16 cellular contexts compared by ENCODE assay signal in the genomic region with DNA sequence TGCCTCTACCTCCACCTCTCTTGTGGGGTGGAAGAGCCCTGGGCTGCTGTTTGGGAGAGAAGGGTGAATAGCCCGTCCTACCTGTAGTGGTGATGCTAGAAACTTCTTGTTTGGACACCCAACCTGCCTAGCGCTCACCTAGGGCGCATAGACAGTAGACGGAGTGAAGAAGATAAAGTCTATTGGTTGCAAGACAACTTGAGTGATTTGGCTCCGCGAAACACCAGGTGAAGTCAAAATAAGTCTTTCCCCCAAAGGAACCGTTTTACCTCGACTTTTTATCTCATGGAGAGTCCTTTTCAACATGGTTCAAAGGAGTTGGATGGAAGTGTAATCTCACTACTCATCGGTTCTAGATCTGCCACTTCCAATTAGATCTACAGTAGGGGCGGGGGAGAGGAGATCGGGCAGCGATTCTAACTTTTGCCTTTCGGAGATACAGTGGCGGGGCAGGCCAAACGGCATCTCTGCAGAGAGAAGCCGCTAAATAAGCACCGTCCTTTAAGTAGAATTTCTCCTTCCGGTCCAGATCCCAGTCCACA. TPM values are rescaled to one million over a fixed set of nuclear protein-coding genes. Genes with fewer than 3 reads are reported as not detected.
DNase-seq lines count a peak whose midpoint lies in the region; ATAC-seq and TF ChIP-seq lines count a peak whose summit lies in the region.
"Had no signal": no experiment of that assay in that cellular context is flagged by ENCODE, and none has a peak within 500 bp of the region (broad histone marks: within the 10 kb centered on the region; RNA-seq: fewer than 3 reads in every experiment).

No MANE protein-coding gene starts in this region.

- H3K4me1 Mint-ChIP-seq in chondrocyte (ENCODE audit: low read depth): peaks cover 31% of the 10 kb centered on the region
- H3K4me1 Mint-ChIP-seq in naive thymus-derived CD8-positive, alpha-beta T cell: peaks cover 10 to 24% (median 19%) of the 10 kb centered on the region in 4 donors

- peak overlapping the region; percentile 96 for H3K4me3 ChIP-seq in HUES48 (ENCODE audit: low read depth, low read length)
- H3K4me3 ChIP-seq: lower lobe of right lung, Peyer's patch had no signal

- no peak overlapping the region for H3K9ac ChIP-seq in HUES48 (ENCODE audit: low read depth, low read length)

- H3K9me3 ChIP-seq in HUES48 (ENCODE audit: control insufficient read depth, insufficient read depth, low read length): no peaks in the 10 kb centered on the region
- H3K9me3 ChIP-seq: lower lobe of right lung, suprapubic skin had no signal

- peak overlapping the region; percentile 74 for H3K4me3 Mint-ChIP-seq in chondrocyte (ENCODE audit: unreplicated experiment)
- peak overlapping the region; percentile 35 to 75 (median 55) for H3K4me3 Mint-ChIP-seq in naive thymus-derived CD8-positive, alpha-beta T cell
- H3K4me3 Mint-ChIP-seq: dendritic cell treated with granulocyte-macrophage colony-stimulating factor and Interleukin-4, amounts not matched to agents 40 ng/mL and 50 ng/mL, for 4 days had no signal

- no peaks in the 10 kb centered on the region for H3K9me3 Mint-ChIP-seq in chondrocyte (ENCODE audit: low read depth)
- peaks cover 0 to 61% (median 36%) of the 10 kb centered on the region in 9 donors for H3K9me3 Mint-ChIP-seq in naive thymus-derived CD8-positive, alpha-beta T cell
- H3K9me3 Mint-ChIP-seq: dendritic cell treated with granulocyte-macrophage colony-stimulating factor and Interleukin-4, amounts not matched to agents 40 ng/mL and 50 ng/mL, for 4 days had no signal

- peaks cover 55% of the 10 kb centered on the region for H3K4me1 ChIP-seq in HUES48 (ENCODE audit: control insufficient read depth, insufficient read depth, low read length)

- H3K36me3 Mint-ChIP-seq in chondrocyte (ENCODE audit: low read depth): peaks cover 1% of the 10 kb centered on the region
- H3K36me3 Mint-ChIP-seq in naive thymus-derived CD8-positive, alpha-beta T cell: peaks cover 27 to 50% (median 28%) of the 10 kb centered on the region in 3 donors

- H3K27me3 ChIP-seq in HUES48 (ENCODE audit: control insufficient read depth, insufficient read depth, low read length): peaks cover 66% of the 10 kb centered on the region

- peak overlapping the region; percentile 85 for H3K27ac Mint-ChIP-seq in chondrocyte (ENCODE audit: unreplicated experiment)
- H3K27ac Mint-ChIP-seq in naive thymus-derived CD8-positive, alpha-beta T cell: peak overlapping the region in 4 of 10 donors; percentile 20 to 92 (median 50)
- H3K27ac Mint-ChIP-seq: dendritic cell treated with granulocyte-macrophage colony-stimulating factor and Interleukin-4, amounts not matched to agents 40 ng/mL and 50 ng/mL, for 4 days had no signal

- H3K27me3 Mint-ChIP-seq in chondrocyte (ENCODE audit: low read depth): peaks cover 1% of the 10 kb centered on the region
- H3K27me3 Mint-ChIP-seq in naive thymus-derived CD8-positive, alpha-beta T cell: peaks cover 58 to 85% (median 65%) of the 10 kb centered on the region in 5 donors

- H3K27ac ChIP-seq in HUES48 (ENCODE audit: low read depth, low read length): peak overlapping the region; percentile 79
- H3K27ac ChIP-seq: 22Rv1, lower lobe of right lung, Peyer's patch, suprapubic skin had no signal

- DNase-seq in NCI-H82 (lab: John Stamatoyannopoulos, UW) (peak; percentile 61), NCI-H82 treated with DMSO at 0.1 percent for 48 hours (lab: John Stamatoyannopoulos, UW; ENCODE audit: unreplicated experiment) (no peak), chondrocyte (ENCODE audit: low spot score) (no peak), hypothalamus (lab: John Stamatoyannopoulos, UW) (no peak)
- peak in 1 of 10 donors; percentile 38 for DNase-seq in naive thymus-derived CD8-positive, alpha-beta T cell
- DNase-seq: activated gamma-delta T cell treated with Interleukin-2 at 50 U/mL for 16 hours, foreskin melanocyte, lower lobe of right lung, NCI-H2227 treated with DMSO at 0.1 percent for 48 hours had no signal

- POLR2A ChIA-PET in naive thymus-derived CD8-positive, alpha-beta T cell (lab: Charles Lee): interaction anchor here (2.5 kb wide), 1 partner anchor 9 kb away, joined by 13 read pairs; the partner anchor contains the start of gene ZIC2

- no peak for TF ChIP-seq CTCF in chondrocyte (IDR thresholded peaks at IDR 0.05)

- H3K36me3 ChIP-seq in HUES48 (ENCODE audit: control insufficient read depth, insufficient read depth, low read length): peaks cover 11% of the 10 kb centered on the region; the same call in 1 of the 2 replicates
- H3K36me3 ChIP-seq: lower lobe of right lung, Peyer's patch, suprapubic skin had no signal

- no peak for ATAC-seq in naive thymus-derived CD8-positive, alpha-beta T cell
- ATAC-seq in GM18868 (IDR thresholded peaks at IDR 0.05; ENCODE audit: unreplicated experiment) (no peak), HG03095 (IDR thresholded peaks at IDR 0.05; ENCODE audit: unreplicated experiment) (no peak)
- ATAC-seq: lower lobe of right lung had no signal

RNA-seq across cellular contexts. Expression of gene ZIC5, which starts 0.7 kb away (rescaled TPM):
- 2.7 to 5.8 TPM (median 3.1 TPM) in 3 replicates for total RNA-seq in chondrocyte
- total RNA-seq in naive thymus-derived CD8-positive, alpha-beta T cell: not detected
- not detected for polyA plus RNA-seq in naive thymus-derived CD8-positive, alpha-beta T cell
- total RNA-seq: lower lobe of right lung, Peyer's patch, suprapubic skin had no signal

RNA-seq across cellular contexts. Expression of gene ZIC2, which starts 9.3 kb away (rescaled TPM):
- total RNA-seq in chondrocyte: 26.4 to 55.8 TPM (median 30.6 TPM) in 3 replicates
- total RNA-seq in naive thymus-derived CD8-positive, alpha-beta T cell: not detected
- not detected for polyA plus RNA-seq in naive thymus-derived CD8-positive, alpha-beta T cell
- total RNA-seq: lower lobe of right lung, Peyer's patch, suprapubic skin had no signal

Comparison
In these comparisons a context has a peak if more than half of its experiments do, and no peak if none do; other contexts are left out.
1. RNA of gene ZIC2, which starts 9.3 kb away (total RNA-seq): 26.4 to 55.8 TPM in chondrocyte; not detected in naive thymus-derived CD8-positive, alpha-beta T cell; every median in the first group is over 10 times any median in the second.